25 cellular contexts compared by ENCODE assay signal in genomic region chr1:35294809-35295208, GRCh38.
"Had no signal": no experiment of that assay in that cellular context is flagged by ENCODE, and none has a peak within 500 bp of the region (broad histone marks: within the 10 kb centered on the region; RNA-seq: fewer than 3 reads in every experiment).

No MANE protein-coding gene starts in this region.

- DNase-seq: colonic mucosa; cortex of kidney; effector CD8-positive, alpha-beta T cell; effector memory CD8-positive, alpha-beta T cell; endodermal cell; erythroblast; esophagus squamous epithelium; foreskin fibroblast; foreskin melanocyte; gastrocnemius medialis; glutamatergic neuron; head of caudate nucleus; heart right ventricle; hippocampal formation; left cardiac atrium; left lung; left ventricle myocardium superior; lower lobe of right lung; mesenchymal stem cell; mucosa of descending colon; naive B cell had no signal

- H3K27me3 ChIP-seq: colonic mucosa, esophagus squamous epithelium, gastrocnemius medialis, heart right ventricle, left lung had no signal

- H3K4me1 ChIP-seq: colonic mucosa had no signal

- H3K4me3 Mint-ChIP-seq: dendritic cell treated with granulocyte-macrophage colony-stimulating factor and Interleukin-4, amounts not matched to agents 40 ng/mL and 50 ng/mL, for 4 days; effector memory CD8-positive, alpha-beta T cell; endodermal cell; mesothelial cell of epicardium; naive B cell had no signal

- ATAC-seq: effector memory CD8-positive, alpha-beta T cell; esophagus mucosa; gastrocnemius medialis; heart right ventricle; left cardiac atrium; left lung; left ventricle myocardium superior; lower lobe of right lung; mucosa of descending colon had no signal

- H3K36me3 ChIP-seq: colonic mucosa had no signal

- H3K4me1 Mint-ChIP-seq: mesothelial cell of epicardium had no signal

- H3K27ac ChIP-seq: colonic mucosa, epithelial cell of prostate, esophagus squamous epithelium, gastrocnemius medialis, heart right ventricle, left lung, lower lobe of right lung had no signal

- H3K27me3 Mint-ChIP-seq: dendritic cell treated with granulocyte-macrophage colony-stimulating factor and Interleukin-4, amounts not matched to agents 40 ng/mL and 50 ng/mL, for 4 days; effector memory CD8-positive, alpha-beta T cell; naive B cell had no signal

- H3K9me3 Mint-ChIP-seq: dendritic cell treated with granulocyte-macrophage colony-stimulating factor and Interleukin-4, amounts not matched to agents 40 ng/mL and 50 ng/mL, for 4 days; effector memory CD8-positive, alpha-beta T cell; endodermal cell; mesothelial cell of epicardium; naive B cell had no signal

- H3K9me3 ChIP-seq: colonic mucosa, esophagus squamous epithelium, gastrocnemius medialis, heart right ventricle, left lung, lower lobe of right lung, mucosa of descending colon had no signal

- H3K27ac Mint-ChIP-seq: dendritic cell treated with granulocyte-macrophage colony-stimulating factor and Interleukin-4, amounts not matched to agents 40 ng/mL and 50 ng/mL, for 4 days; endodermal cell; mesothelial cell of epicardium had no signal

- H3K4me3 ChIP-seq: colonic mucosa, esophagus squamous epithelium, gastrocnemius medialis, heart right ventricle, left lung, lower lobe of right lung, mucosa of descending colon had no signal
